9 cellular contexts compared by ENCODE assay signal in the genomic region with DNA sequence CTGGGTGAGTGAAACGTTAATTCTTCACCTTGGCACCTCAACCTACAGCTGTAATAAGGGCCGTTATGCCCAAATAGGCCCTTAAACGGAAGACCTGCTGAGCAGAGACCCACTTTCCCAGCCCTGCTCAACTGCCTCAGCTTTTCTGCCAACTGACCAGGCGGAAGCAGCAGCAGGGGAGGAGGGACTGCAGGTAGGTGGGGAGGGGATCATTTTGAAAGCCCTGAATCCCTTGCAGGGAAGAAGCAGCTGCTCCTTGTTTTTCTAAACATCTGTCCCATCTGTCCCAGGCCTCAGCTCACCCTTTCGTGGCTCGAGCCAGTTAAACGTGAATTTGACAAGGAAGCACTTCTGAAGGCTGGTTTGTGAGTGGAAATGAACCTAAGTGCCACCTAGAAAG. TPM values are rescaled to one million over a fixed set of nuclear protein-coding genes. Genes with fewer than 3 reads are reported as not detected.
DNase-seq lines count a peak whose midpoint lies in the region; ATAC-seq, FAIRE-seq and TF ChIP-seq lines count a peak whose summit lies in the region.
"Had no signal": no experiment of that assay in that cellular context is flagged by ENCODE, and none has a peak within 500 bp of the region (broad histone marks: within the 10 kb centered on the region; RNA-seq: fewer than 3 reads in every experiment).

No MANE protein-coding gene starts in this region.

- no CpG with 5 or more reads among the region's 7 CpGs for WGBS in neuronal stem cell (ENCODE audit: extremely low coverage in 2 of 2, insufficient read length in 2 of 2, insufficient replicate concordance in 1 of 2), 2 donors

- H3K36me3 ChIP-seq in colonic mucosa (no peaks in the 10 kb centered on the region), neuronal stem cell (replicated peaks in 1 of 2; ENCODE audit: control insufficient read depth in 2 of 2, insufficient read depth in 2 of 2, low read length in 2 of 2) (no peaks in the 10 kb centered on the region)

- H2AFZ ChIP-seq in neuronal stem cell (ENCODE audit: low read length): peak overlapping the region; percentile 97

- no peak for FAIRE-seq in D721Med (lab: Jason Lieb, UNC)

- H3K4me3 ChIP-seq in colonic mucosa (no peak overlapping the region), neuronal stem cell (ENCODE audit: low read length in 2 of 2) (no peak overlapping the region)

- no peak overlapping the region for H4K8ac ChIP-seq in neuronal stem cell (ENCODE audit: low read depth, low read length)

- no peak overlapping the region for H3K4me2 ChIP-seq in neuronal stem cell (ENCODE audit: insufficient read depth, low read length, poor library complexity, severe bottlenecking)

- H3K4ac ChIP-seq in neuronal stem cell (ENCODE audit: low read length): no peak overlapping the region

- H3K79me1 ChIP-seq in neuronal stem cell (ENCODE audit: low read depth, low read length): no peaks in the 10 kb centered on the region

- no peak overlapping the region for H3K18ac ChIP-seq in neuronal stem cell (ENCODE audit: low read length)

- H4K91ac ChIP-seq in neuronal stem cell (ENCODE audit: low read depth, low read length, poor library complexity): no peak overlapping the region

- H3K27me3 ChIP-seq in colonic mucosa (no peaks in the 10 kb centered on the region), neuronal stem cell (ENCODE audit: control insufficient read depth in 3 of 3, insufficient read depth in 3 of 3, low read depth in 1 of 3, low read length in 3 of 3) (no peaks in the 10 kb centered on the region)

- H3K27ac ChIP-seq in colonic mucosa (peak overlapping the region; percentile 83), neuronal stem cell (replicated peaks; ENCODE audit: low read length) (no peak overlapping the region)

- H2BK12ac ChIP-seq in neuronal stem cell (ENCODE audit: low read length): no peak overlapping the region

- H2AK5ac ChIP-seq in neuronal stem cell (ENCODE audit: low read depth, low read length): no peak overlapping the region

- DNase-seq in DMS 273 (lab: John Stamatoyannopoulos, UW; ENCODE audit: unreplicated experiment) (peak; percentile 92), NCI-H2171 treated with DMSO at 0.1 percent for 48 hours (lab: John Stamatoyannopoulos, UW) (peak; percentile 57), colonic mucosa (no peak), neuronal stem cell (ENCODE audit: low spot score) (no peak), D721Med (ENCODE audit: insufficient read length, low spot score) (no peak), amniotic stem cell (lab: John Stamatoyannopoulos, UW) (no peak)
- DNase-seq: kidney glomerular epithelial cell had no signal

- H3K9ac ChIP-seq in colonic mucosa (ENCODE audit: low read depth in 2 of 2, low read length in 2 of 2) (peak overlapping the region; percentile 16 to 92), neuronal stem cell (ENCODE audit: low read depth, low read length, poor library complexity) (no peak overlapping the region)

- no peak overlapping the region for H2BK5ac ChIP-seq in neuronal stem cell (ENCODE audit: low read length)

- no peak for ATAC-seq in HG02970 (IDR thresholded peaks at IDR 0.05; ENCODE audit: low FRiP score, unreplicated experiment)
- ATAC-seq in HG02840 (IDR thresholded peaks at IDR 0.05; ENCODE audit: low FRiP score, unreplicated experiment): no peak

- H2BK120ac ChIP-seq in neuronal stem cell (ENCODE audit: low read depth, low read length): no peak overlapping the region

- H3K9me3 ChIP-seq in colonic mucosa (no peaks in the 10 kb centered on the region), neuronal stem cell (replicated peaks in 1 of 2; ENCODE audit: control insufficient read depth in 2 of 2, insufficient read depth in 1 of 2, low read depth in 1 of 2, low read length in 2 of 2) (no peaks in the 10 kb centered on the region)

- no peak overlapping the region for H2BK15ac ChIP-seq in neuronal stem cell (ENCODE audit: low read length)

- TF ChIP-seq CTCF in colonic mucosa (IDR thresholded peaks at IDR 0.05): no peak
- TF ChIP-seq CTCF in D721Med (IDR thresholded peaks at IDR 0.05; ENCODE audit: insufficient read depth, missing control alignments): no peak

- intact Hi-C loops in colonic mucosa (cut with DNase I): no loop called here

- H3K23ac ChIP-seq in neuronal stem cell (ENCODE audit: low read depth, low read length, poor library complexity): no peak overlapping the region

- H3K4me1 ChIP-seq in colonic mucosa (peaks cover 10% of the 10 kb centered on the region), neuronal stem cell (ENCODE audit: control insufficient read depth in 2 of 2, insufficient read depth in 1 of 2, low read depth in 1 of 2, low read length in 2 of 2) (peaks cover 4% of the 10 kb centered on the region in 2 donors)

- H3K14ac ChIP-seq in neuronal stem cell (ENCODE audit: low read length): no peak overlapping the region

RNA-seq across cellular contexts. Expression of a gene that starts 1.0 kb away (rescaled TPM):
- total RNA-seq in colonic mucosa: 10 to 100 TPM; 29.7 to 41.5 TPM
- 63.7 TPM for polyA plus RNA-seq in neuronal stem cell (2013, experiment 1 of 2)
- polyA plus RNA-seq in neuronal stem cell (2013, experiment 2 of 2): 63.2 TPM

Comparison
In these comparisons a context has a peak if more than half of its experiments do, and no peak if none do; other contexts are left out.
1. DNase-seq: peak in DMS 273 (single experiment) and NCI-H2171 treated with DMSO at 0.1 percent for 48 hours (single experiment); none in colonic mucosa (single experiment), neuronal stem cell (single experiment), D721Med (single experiment) and amniotic stem cell (single experiment).